18 cellular contexts compared by ENCODE assay signal in the genomic region with DNA sequence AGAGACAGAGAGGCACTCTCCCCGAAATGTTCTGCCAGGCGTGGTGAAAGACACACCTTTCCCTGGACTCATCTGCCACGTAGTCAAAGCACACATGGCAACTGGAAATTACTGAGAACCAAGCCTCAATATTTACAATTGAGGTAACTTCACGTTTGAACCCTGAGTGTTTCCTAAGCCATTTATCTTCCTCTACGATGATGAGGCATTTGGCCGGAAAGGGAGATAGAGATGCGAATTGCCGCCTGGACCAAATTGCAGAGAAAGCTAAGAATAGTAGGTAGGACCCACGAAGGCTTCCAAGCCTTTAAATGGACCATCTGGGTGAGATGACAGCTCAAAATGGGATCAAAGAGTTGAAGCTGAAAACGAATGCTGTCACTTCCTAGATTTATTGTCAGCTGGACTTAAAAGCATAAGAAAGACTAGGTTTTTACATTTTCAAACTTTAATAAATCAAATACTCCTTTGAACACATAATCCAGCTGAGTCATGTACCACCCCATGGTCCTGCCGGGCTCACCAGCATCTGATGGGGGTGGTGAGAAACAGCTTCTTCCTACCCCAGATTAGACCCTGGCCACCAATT.
"Had no signal": no experiment of that assay in that cellular context is flagged by ENCODE, and none has a peak within 500 bp of the region (broad histone marks: within the 10 kb centered on the region; RNA-seq: fewer than 3 reads in every experiment).

No MANE protein-coding gene starts in this region.

- H3K36me3 ChIP-seq: cardiac muscle cell had no signal

- H3K4me3 ChIP-seq: cardiac muscle cell, testis had no signal

- H3K4me1 ChIP-seq: testis had no signal

- H3K27ac ChIP-seq: cardiac muscle cell, testis had no signal

- ATAC-seq: activated T-cell treated with anti-CD3 and anti-CD28 coated beads, Interleukin-2, amount 50 U/mL, for 72 hours; stimulated activated memory B cell treated with anti-CD40 and anti-IgM and Interleukin-4, amounts not matched to agents 10 μg/mL and 1 μg/mL and 100 μg/mL, for 72 hours; WTC11 had no signal

- H3K9me3 ChIP-seq: testis had no signal

- DNase-seq: activated CD8-positive, alpha-beta memory T cell treated with anti-CD3 and anti-CD28 coated beads for 24 hours; activated CD8-positive, alpha-beta memory T cell treated with anti-CD3 and anti-CD28 coated beads, Interleukin-2, amount 50 U/mL, for 48 hours; activated effector memory CD4-positive, alpha-beta T cell treated with Interleukin-2 at 50 U/mL for 16 hours; activated naive CD4-positive, alpha-beta T cell treated with anti-CD3 and anti-CD28 coated beads for 36 hours; activated naive CD8-positive, alpha-beta T cell treated with anti-CD3 and anti-CD28 coated beads, Interleukin-2, amount 10 ng/mL, durations not matched to agents 7 days and 5 days; activated T-cell treated with anti-CD3 and anti-CD28 coated beads, Interleukin-2, amount 50 U/mL, for 72 hours; amygdala; cortex of kidney; foreskin melanocyte; immature natural killer cell; naive B cell; stimulated activated CD4-positive, alpha-beta T cell treated with anti-CD3 and anti-CD28 coated beads, Interleukin-1b, Interleukin-23, amount 100 ng/mL, for 48 hours; T1000; testis had no signal

- H3K27me3 ChIP-seq: cardiac muscle cell, testis had no signal

- FAIRE-seq: endometrium had no signal
